ENCODE assay signal across 8 cellular contexts in genomic region chr5:100779669-100780375, GRCh38.
DNase-seq lines count a peak whose midpoint lies in the region; ATAC-seq and TF ChIP-seq lines count a peak whose summit lies in the region.

No MANE protein-coding gene starts in this region.

- intact Hi-C loops in activated CD4-positive, alpha-beta T cell treated with anti-CD3 and anti-CD28 coated beads, Interleukin-2, amount 10 ng/mL, durations not matched to agents 24 days and 14 days (cut with micrococcal nuclease): loop anchor here (1.0 to 10.0 kb wide), 7 partner anchors 47 to 245 kb away; partner anchors contain the start of genes FAM174A and ST8SIA4
- intact Hi-C loops in sigmoid colon (cut with DNase I): no loop called here
- intact Hi-C loops in prostate gland (cut with DNase I): no loop called here
- intact Hi-C loops in uterus (cut with DNase I; ENCODE audit: low total_unique reads): no loop called here

- POLR2A ChIA-PET in activated naive CD8-positive, alpha-beta T cell treated with anti-CD3 and anti-CD28 coated beads, Interleukin-2, amount 10 ng/mL, durations not matched to agents 7 days and 5 days (lab: Charles Lee): interaction anchor here (4.9 kb wide), 1 partner anchor 122 kb away, joined by 72 read pairs; the partner anchor contains the start of gene ST8SIA4

- ATAC-seq in HG03108 (IDR thresholded peaks at IDR 0.05; ENCODE audit: unreplicated experiment): peak; percentile 31
- peak; percentile 41 for ATAC-seq in activated naive CD8-positive, alpha-beta T cell treated with anti-CD3 and anti-CD28 coated beads, Interleukin-2, amount 10 ng/mL, durations not matched to agents 7 days and 5 days (ENCODE audit: low read depth)

- no peak overlapping the region for H3K4me3 ChIP-seq in sigmoid colon
- H3K4me3 ChIP-seq in prostate gland: no peak overlapping the region
- H3K4me3 ChIP-seq in uterus: no peak overlapping the region

- peak overlapping the region; percentile 96 for H3K27ac Mint-ChIP-seq in activated CD4-positive, alpha-beta T cell treated with anti-CD3 and anti-CD28 coated beads, Interleukin-2, amount 10 ng/mL, durations not matched to agents 24 days and 14 days
- H3K27ac Mint-ChIP-seq in activated naive CD8-positive, alpha-beta T cell treated with anti-CD3 and anti-CD28 coated beads, Interleukin-2, amount 10 ng/mL, durations not matched to agents 7 days and 5 days: peak overlapping the region; percentile 96

- H3K4me1 ChIP-seq in sigmoid colon (no peaks in the 10 kb centered on the region), prostate gland (replicated peaks) (no peaks in the 10 kb centered on the region), uterus (no peaks in the 10 kb centered on the region)

- WGBS in sigmoid colon, 2 donors: 95% methylated on average over 7 of the region's 7 CpGs
- WGBS in prostate gland: 94% methylated on average over 7 of the region's 7 CpGs

- TF ChIP-seq CTCF in sigmoid colon (IDR thresholded peaks at IDR 0.05) (no peak), prostate gland (IDR thresholded peaks at IDR 0.05) (no peak), uterus (IDR thresholded peaks at IDR 0.05) (no peak)

- no peaks in the 10 kb centered on the region for H3K27me3 Mint-ChIP-seq in activated CD4-positive, alpha-beta T cell treated with anti-CD3 and anti-CD28 coated beads, Interleukin-2, amount 10 ng/mL, durations not matched to agents 24 days and 14 days
- H3K27me3 Mint-ChIP-seq in activated naive CD8-positive, alpha-beta T cell treated with anti-CD3 and anti-CD28 coated beads, Interleukin-2, amount 10 ng/mL, durations not matched to agents 7 days and 5 days: no peaks in the 10 kb centered on the region

- peaks cover 46% of the 10 kb centered on the region for H3K4me1 Mint-ChIP-seq in activated CD4-positive, alpha-beta T cell treated with anti-CD3 and anti-CD28 coated beads, Interleukin-2, amount 10 ng/mL, durations not matched to agents 24 days and 14 days
- peaks cover 23% of the 10 kb centered on the region for H3K4me1 Mint-ChIP-seq in activated naive CD8-positive, alpha-beta T cell treated with anti-CD3 and anti-CD28 coated beads, Interleukin-2, amount 10 ng/mL, durations not matched to agents 7 days and 5 days

- no peaks in the 10 kb centered on the region for H3K9me3 ChIP-seq in sigmoid colon
- no peaks in the 10 kb centered on the region for H3K9me3 ChIP-seq in prostate gland
- H3K9me3 ChIP-seq in uterus: no peaks in the 10 kb centered on the region

- peak in 3 of 4 donors; percentile 13 to 51 (median 38) for TF ChIP-seq EP300 in sigmoid colon (IDR thresholded peaks at IDR 0.05)

- H3K36me3 Mint-ChIP-seq in activated CD4-positive, alpha-beta T cell treated with anti-CD3 and anti-CD28 coated beads, Interleukin-2, amount 10 ng/mL, durations not matched to agents 24 days and 14 days (ENCODE audit: low read depth): peaks cover 2% of the 10 kb centered on the region
- H3K36me3 Mint-ChIP-seq in activated naive CD8-positive, alpha-beta T cell treated with anti-CD3 and anti-CD28 coated beads, Interleukin-2, amount 10 ng/mL, durations not matched to agents 7 days and 5 days: peaks cover 6% of the 10 kb centered on the region

- H3K36me3 ChIP-seq in sigmoid colon: no peaks in the 10 kb centered on the region
- no peaks in the 10 kb centered on the region for H3K36me3 ChIP-seq in prostate gland
- H3K36me3 ChIP-seq in uterus: no peaks in the 10 kb centered on the region

- no peak for TF ChIP-seq POLR2A in sigmoid colon (IDR thresholded peaks at IDR 0.05)
- TF ChIP-seq POLR2A in prostate gland (IDR thresholded peaks at IDR 0.05): no peak
- TF ChIP-seq POLR2A in uterus (IDR thresholded peaks at IDR 0.05): no peak

- DNase-seq in activated CD4-positive, alpha-beta T cell treated with anti-CD3 and anti-CD28 coated beads, Interleukin-2, amount 10 ng/mL, durations not matched to agents 24 days and 14 days: peak; percentile 66
- DNase-seq in activated CD4-positive, alpha-beta T cell treated with anti-CD3 and anti-CD28 coated beads, Interleukin-2, amount 50 U/mL, for 4 hours: no peak
- no peak for DNase-seq in activated naive CD8-positive, alpha-beta T cell treated with anti-CD3 and anti-CD28 coated beads, Interleukin-2, amount 10 ng/mL, durations not matched to agents 7 days and 5 days
- DNase-seq in sigmoid colon (no peak), cerebellar nuclear complex (lab: John Stamatoyannopoulos, UW) (no peak), prostate gland (ENCODE audit: low spot score) (no peak), uterus (no peak)

- H3K27me3 ChIP-seq in sigmoid colon: no peaks in the 10 kb centered on the region
- no peaks in the 10 kb centered on the region for H3K27me3 ChIP-seq in prostate gland (replicated peaks; ENCODE audit: insufficient read depth)
- no peaks in the 10 kb centered on the region for H3K27me3 ChIP-seq in uterus

- peak overlapping the region; percentile 79 for H3K4me3 Mint-ChIP-seq in activated CD4-positive, alpha-beta T cell treated with anti-CD3 and anti-CD28 coated beads, Interleukin-2, amount 10 ng/mL, durations not matched to agents 24 days and 14 days
- H3K4me3 Mint-ChIP-seq in activated naive CD8-positive, alpha-beta T cell treated with anti-CD3 and anti-CD28 coated beads, Interleukin-2, amount 10 ng/mL, durations not matched to agents 7 days and 5 days: peak overlapping the region; percentile 81

- H3K27ac ChIP-seq in sigmoid colon (peak overlapping the region in 2 of 4 donors; percentile 14 to 33), prostate gland (no peak overlapping the region), uterus (no peak overlapping the region)

- peaks cover 17% of the 10 kb centered on the region for H3K9me3 Mint-ChIP-seq in activated CD4-positive, alpha-beta T cell treated with anti-CD3 and anti-CD28 coated beads, Interleukin-2, amount 10 ng/mL, durations not matched to agents 24 days and 14 days
- H3K9me3 Mint-ChIP-seq in activated naive CD8-positive, alpha-beta T cell treated with anti-CD3 and anti-CD28 coated beads, Interleukin-2, amount 10 ng/mL, durations not matched to agents 7 days and 5 days: no peaks in the 10 kb centered on the region
